1 cellular context compared by ENCODE assay signal in the genomic region with DNA sequence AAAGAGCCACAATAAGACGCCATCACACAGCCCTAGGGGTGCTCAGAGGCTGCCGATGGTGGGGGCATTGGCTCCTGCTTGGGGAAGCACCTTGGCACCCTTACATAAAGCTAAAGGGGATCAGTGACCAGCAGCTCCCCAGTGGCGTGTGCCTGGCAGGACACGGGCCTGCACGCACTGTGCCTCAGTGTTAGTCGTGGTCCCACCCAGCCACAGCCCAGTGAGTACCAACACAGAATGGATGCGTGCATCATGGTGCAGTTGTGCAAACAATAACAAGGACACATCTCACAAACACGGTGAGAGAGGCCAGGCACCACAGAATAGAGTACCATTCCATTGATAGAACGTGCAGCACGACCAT.
TF ChIP-seq lines count a peak whose summit lies in the region.

No MANE protein-coding gene starts in this region.

TF ChIP-seq in WTC11, 78 proteins besides CTCF, POLR2A, EP300 and RAD21 (continued from another document):
- no peak for TF ChIP-seq E2F4 (CRISPR knock-in tag; IDR thresholded peaks at IDR 0.05; ENCODE audit: borderline replicate concordance, low read depth)
- no peak for TF ChIP-seq ATF3 (CRISPR knock-in tag; conservative IDR thresholded peaks at IDR 0.05)
- no peak for TF ChIP-seq EMX1 (CRISPR knock-in tag; IDR thresholded peaks at IDR 0.05)
- no peak for TF ChIP-seq ZBTB21 (CRISPR knock-in tag; IDR thresholded peaks at IDR 0.05; ENCODE audit: borderline replicate concordance)
- TF ChIP-seq ZBTB43 (CRISPR knock-in tag; IDR thresholded peaks at IDR 0.05) = no peak
